Comparison of ENCODE assay signal across 19 cellular contexts in the genomic region with DNA sequence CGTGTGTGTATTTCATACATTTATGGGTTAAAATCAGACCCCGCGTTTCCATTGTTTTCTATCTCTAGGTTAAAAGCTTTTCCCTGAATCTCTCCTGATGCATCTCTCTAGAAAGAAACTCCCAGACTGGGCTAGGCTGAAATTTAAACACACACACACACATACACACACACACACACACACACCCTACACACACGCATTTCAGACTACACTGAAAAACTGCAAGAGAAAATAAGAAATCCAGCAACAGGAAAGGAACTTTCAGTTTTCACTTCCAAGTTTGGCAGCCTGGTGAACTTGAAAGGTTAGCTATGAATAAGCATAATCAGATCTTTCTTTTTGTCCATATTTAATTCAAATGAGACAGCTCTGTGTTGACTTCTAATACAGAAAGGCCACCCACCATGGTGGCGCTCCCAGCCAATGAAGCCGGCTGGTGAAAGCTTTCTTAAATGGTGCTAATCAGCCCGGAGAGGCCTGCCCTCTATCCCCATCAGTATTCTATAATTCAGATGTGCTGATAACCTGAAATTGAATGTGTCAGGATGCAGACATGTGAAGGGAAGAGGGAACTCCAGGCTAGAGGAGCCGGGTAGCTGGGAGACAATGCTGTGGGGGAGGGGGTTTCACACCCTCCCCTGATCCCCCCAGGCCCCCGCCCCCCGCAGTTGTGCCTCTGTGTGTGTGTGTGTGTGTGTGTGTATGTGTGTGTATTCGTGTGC.
A peak's percentile ranks its signal among the peaks of the same experiment; 100 is the strongest.
DNase-seq lines count a peak whose midpoint lies in the region; ATAC-seq and TF ChIP-seq lines count a peak whose summit lies in the region.
"Had no signal": no experiment of that assay in that cellular context is flagged by ENCODE, and none has a peak within 500 bp of the region (broad histone marks: within the 10 kb centered on the region; RNA-seq: fewer than 3 reads in every experiment).

No MANE protein-coding gene starts in this region.

- peak; percentile 11 for DNase-seq in GM23248
- DNase-seq in SK-N-DZ (ENCODE audit: low spot score): peak; percentile 5
- DNase-seq in neural progenitor cell (ENCODE audit: low spot score): no peak
- DNase-seq in AG08396 (ENCODE audit: low spot score): no peak
- DNase-seq in OCI-M1 (lab: John Stamatoyannopoulos, UW): no peak
- no peak for DNase-seq in chondrocyte (ENCODE audit: low spot score)
- DNase-seq: BE2C, DMS53, GDM1, HFFc6, NCI-H1092, NCI-H1436, NCI-H187 treated with DMSO at 0.1 percent for 48 hours, NCI-H2107, NCI-H510A, SIG-M5 had no signal

- H3K36me3 ChIP-seq in GM23248 (ENCODE audit: low read depth): no peaks in the 10 kb centered on the region
- H3K36me3 ChIP-seq in iPS-20b (ENCODE audit: insufficient read depth, low read depth, low read length): no peaks in the 10 kb centered on the region
- no peaks in the 10 kb centered on the region for H3K36me3 ChIP-seq in neural progenitor cell
- H3K36me3 ChIP-seq: BE2C had no signal

- H2AFZ ChIP-seq in GM23248 (peak overlapping the region; percentile 47; the same call in 1 of the 2 replicates), neural progenitor cell (replicated peaks) (no peak overlapping the region)

- no peak overlapping the region for H3K4me3 ChIP-seq in GM23248
- H3K4me3 ChIP-seq in iPS-20b (ENCODE audit: low read length): peak overlapping the region; percentile 21; the same call in 1 of the 2 replicates
- no peak overlapping the region for H3K4me3 ChIP-seq in neural progenitor cell
- H3K4me3 ChIP-seq: K562 had no signal

- H3K79me2 ChIP-seq in GM23248 (ENCODE audit: insufficient read depth) (no peaks in the 10 kb centered on the region), neural progenitor cell (ENCODE audit: low read depth) (no peaks in the 10 kb centered on the region)

- H3F3A ChIP-seq in GM23248 (ENCODE audit: insufficient read depth) (no peaks in the 10 kb centered on the region), neural progenitor cell (ENCODE audit: low read depth) (peaks cover 5% of the 10 kb centered on the region)

- peaks cover 3% of the 10 kb centered on the region for H3K36me3 Mint-ChIP-seq in neural progenitor cell
- H3K36me3 Mint-ChIP-seq in chondrocyte (ENCODE audit: low read depth): no peaks in the 10 kb centered on the region

- H3K27ac ChIP-seq in GM23248: no peak overlapping the region
- H3K27ac ChIP-seq in iPS-20b (ENCODE audit: low read length): no peak overlapping the region
- no peak overlapping the region for H3K27ac ChIP-seq in neural progenitor cell

- H3K4me1 Mint-ChIP-seq in neural progenitor cell (peaks cover 41% of the 10 kb centered on the region), chondrocyte (ENCODE audit: low read depth) (no peaks in the 10 kb centered on the region)

- H3K9ac ChIP-seq in GM23248 (no peak overlapping the region), iPS-20b (ENCODE audit: low read depth, low read length) (no peak overlapping the region), neural progenitor cell (no peak overlapping the region)

- H3K4me2 ChIP-seq in GM23248 (ENCODE audit: unreplicated experiment) (no peak overlapping the region), neural progenitor cell (peak overlapping the region; percentile 62)

- H3K4me3 Mint-ChIP-seq in neural progenitor cell: no peak overlapping the region
- H3K4me3 Mint-ChIP-seq in chondrocyte (ENCODE audit: unreplicated experiment): no peak overlapping the region
- H3K4me3 Mint-ChIP-seq: HFFc6 had no signal

- H3K9me3 ChIP-seq in GM23248 (ENCODE audit: low read depth) (no peaks in the 10 kb centered on the region), iPS-20b (ENCODE audit: insufficient read depth, low read depth, low read length) (no peaks in the 10 kb centered on the region), neural progenitor cell (ENCODE audit: low read depth) (no peaks in the 10 kb centered on the region)
- H3K9me3 ChIP-seq: BE2C had no signal

- H4K20me1 ChIP-seq in GM23248 (ENCODE audit: insufficient read depth) (no peaks in the 10 kb centered on the region), neural progenitor cell (ENCODE audit: low read depth) (no peaks in the 10 kb centered on the region)

- TF ChIP-seq CTCF in neural progenitor cell (IDR thresholded peaks at IDR 0.05) (no peak), chondrocyte (IDR thresholded peaks at IDR 0.05) (no peak)

- no peaks in the 10 kb centered on the region for H3K9me2 ChIP-seq in GM23248 (ENCODE audit: insufficient read depth)

- ATAC-seq in HG02759 (IDR thresholded peaks at IDR 0.05; ENCODE audit: unreplicated experiment): no peak
- ATAC-seq: K562 had no signal

- H3K9me3 Mint-ChIP-seq in neural progenitor cell (no peaks in the 10 kb centered on the region), chondrocyte (ENCODE audit: low read depth) (peaks cover 7% of the 10 kb centered on the region)

- no peaks in the 10 kb centered on the region for H3K4me1 ChIP-seq in GM23248 (ENCODE audit: insufficient read depth)
- H3K4me1 ChIP-seq in iPS-20b (ENCODE audit: insufficient read depth, low read length): peaks cover 14% of the 10 kb centered on the region; the same call in 1 of the 2 replicates
- peaks cover 18% of the 10 kb centered on the region for H3K4me1 ChIP-seq in neural progenitor cell

- H3K27ac Mint-ChIP-seq in neural progenitor cell (peak overlapping the region; percentile 76), chondrocyte (ENCODE audit: unreplicated experiment) (no peak overlapping the region)
- H3K27ac Mint-ChIP-seq: HFFc6 had no signal

- no peaks in the 10 kb centered on the region for H3K27me3 ChIP-seq in GM23248 (replicated peaks; ENCODE audit: insufficient read depth)
- H3K27me3 ChIP-seq in iPS-20b (ENCODE audit: insufficient read depth, low read length): no peaks in the 10 kb centered on the region
- H3K27me3 ChIP-seq in neural progenitor cell: no peaks in the 10 kb centered on the region
- H3K27me3 ChIP-seq: BE2C had no signal

- H3K27me3 Mint-ChIP-seq in neural progenitor cell (ENCODE audit: insufficient read depth, low read depth) (peaks cover 5% of the 10 kb centered on the region), chondrocyte (ENCODE audit: low read depth) (peaks cover 10% of the 10 kb centered on the region)

- 36 to 38% methylated on average over 11 of the region's 11 CpGs for WGBS in GM23248 (ENCODE audit: low coverage in 1 of 2, low lambda C conversion rate in 2 of 2, missing lambda C conversion rate in 2 of 2), 2 experiments

- in situ Hi-C loops in GM23248 (cut with MboI): no loop called here

Comparison
In these comparisons a context has a peak if more than half of its experiments do, and no peak if none do; other contexts are left out.
1. DNase-seq: peak in GM23248 (single experiment) and SK-N-DZ (single experiment); none in neural progenitor cell (single experiment), AG08396 (single experiment), OCI-M1 (single experiment) and chondrocyte (single experiment).